8 cellular contexts compared by ENCODE assay signal in genomic region chr5:160119142-160119904, GRCh38. TPM values are rescaled to one million over a fixed set of nuclear protein-coding genes. Genes with fewer than 3 reads are reported as not detected.
DNase-seq lines count a peak whose midpoint lies in the region; TF ChIP-seq lines count a peak whose summit lies in the region.

Gene PWWP2A (minus strand): TSS chr5:160119450. CDS start chr5:160119388, 62 bp downstream.

- peak; percentile 100 for DNase-seq in GM04504 (ENCODE audit: low read depth)
- DNase-seq in HFF-Myc (ENCODE audit: extremely low read depth, low read depth), result peak; percentile 100
- DNase-seq in NAMALWA (ENCODE audit: low spot score), result peak; percentile 100
- peak; percentile 100 for DNase-seq in SK-N-DZ (ENCODE audit: low spot score)
- peak; percentile 99 for DNase-seq in activated naive CD4-positive, alpha-beta T cell treated with anti-CD3 and anti-CD28 coated beads for 36 hours
- DNase-seq in foreskin melanocyte, result peak; percentile 100

- peak within 1 kb of the TSS; percentile 57 to 90 (median 82) for H3K9ac ChIP-seq in subcutaneous abdominal adipose tissue (ENCODE audit: low read length in 5 of 5)

- H3K36me3 ChIP-seq in neuron (ENCODE audit: insufficient read depth, low read length) (peaks cover 28% of the 10 kb centered on the region), subcutaneous abdominal adipose tissue (ENCODE audit: control insufficient read depth in 5 of 5, insufficient read depth in 5 of 5, low read length in 5 of 5) (peaks cover 0 to 11% (median 0%) of the 10 kb centered on the region in 5 donors)

- H3K9me3 Mint-ChIP-seq in activated naive CD4-positive, alpha-beta T cell treated with anti-CD3 and anti-CD28 coated beads for 36 hours, result no peaks in the 10 kb centered on the region

- intact Hi-C loops in activated naive CD4-positive, alpha-beta T cell treated with anti-CD3 and anti-CD28 coated beads for 36 hours (cut with micrococcal nuclease), result loop anchor here (1.0 to 2.0 kb wide), 8 partner anchors 98 to 910 kb away; partner anchors contain the start of genes PTTG1, RNF145 and TTC1

- TF ChIP-seq CTCF in HFF-Myc (IDR thresholded peaks at IDR 0.05; ENCODE audit: low read depth, low read length, missing control alignments), result no peak

- peaks cover 18% of the 10 kb centered on the region for H3K36me3 Mint-ChIP-seq in activated naive CD4-positive, alpha-beta T cell treated with anti-CD3 and anti-CD28 coated beads for 36 hours (ENCODE audit: low read depth)

- peak within 1 kb of the TSS; percentile 87 for H3K27ac ChIP-seq in subcutaneous abdominal adipose tissue (ENCODE audit: low read depth, low read length)

- H3K27me3 ChIP-seq in neuron (ENCODE audit: insufficient read depth, low read length), result no peaks in the 10 kb centered on the region
- peaks cover 0 to 4% (median 0%) of the 10 kb centered on the region in 5 donors for H3K27me3 ChIP-seq in subcutaneous abdominal adipose tissue (ENCODE audit: control insufficient read depth in 5 of 5, insufficient read depth in 4 of 5, low read length in 5 of 5)

- H3K9me3 ChIP-seq in neuron (ENCODE audit: low read length) (no peaks in the 10 kb centered on the region), subcutaneous abdominal adipose tissue (ENCODE audit: control insufficient read depth in 5 of 5, low read length in 5 of 5) (no peaks in the 10 kb centered on the region)

- H3K4me3 Mint-ChIP-seq in activated naive CD4-positive, alpha-beta T cell treated with anti-CD3 and anti-CD28 coated beads for 36 hours, result peak within 1 kb of the TSS; percentile 97

- peak within 1 kb of the TSS; percentile 92 for H3K27ac Mint-ChIP-seq in activated naive CD4-positive, alpha-beta T cell treated with anti-CD3 and anti-CD28 coated beads for 36 hours

- peak within 1 kb of the TSS; percentile 87 for H2AFZ ChIP-seq in neuron (ENCODE audit: low read depth, low read length)

- H3K27me3 Mint-ChIP-seq in activated naive CD4-positive, alpha-beta T cell treated with anti-CD3 and anti-CD28 coated beads for 36 hours (ENCODE audit: low read depth), result no peaks in the 10 kb centered on the region

- H3K4me1 Mint-ChIP-seq in activated naive CD4-positive, alpha-beta T cell treated with anti-CD3 and anti-CD28 coated beads for 36 hours (ENCODE audit: low read depth), result peaks cover 13% of the 10 kb centered on the region

- CTCF ChIA-PET in activated naive CD4-positive, alpha-beta T cell treated with anti-CD3 and anti-CD28 coated beads for 36 hours (lab: Charles Lee), result interaction anchor here (0.8 kb wide), 1 partner anchor 38 kb away, joined by 3 read pairs; no protein-coding TSS in a partner anchor

- H3K4me1 ChIP-seq in neuron (ENCODE audit: insufficient read depth, low read length) (peaks cover 8% of the 10 kb centered on the region), subcutaneous abdominal adipose tissue (ENCODE audit: control insufficient read depth in 5 of 5, insufficient read depth in 5 of 5, low read length in 5 of 5) (peaks cover 5 to 14% (median 9%) of the 10 kb centered on the region in 5 donors)

- H3K4me3 ChIP-seq in HFF-Myc (replicated peaks; ENCODE audit: low read depth, low read length) (peak within 1 kb of the TSS; percentile 86), neuron (ENCODE audit: low read length) (peak within 1 kb of the TSS; percentile 100), subcutaneous abdominal adipose tissue (ENCODE audit: low read depth in 1 of 5, low read length in 5 of 5) (peak within 1 kb of the TSS; percentile 35 to 90 (median 85))

RNA-seq across cellular contexts. Expression of gene PWWP2A, which starts in this region (rescaled TPM):
- 29.7 and 38.6 TPM in 2 replicates for polyA plus RNA-seq in SK-N-DZ (2014; cell fraction: cytosol; rRNA removed)
- polyA plus RNA-seq in SK-N-DZ (2014; cell fraction: nucleus; rRNA removed), result 28.4 and 33.5 TPM in 2 replicates
- total RNA-seq in activated naive CD4-positive, alpha-beta T cell treated with anti-CD3 and anti-CD28 coated beads for 36 hours, result 10 to 100 TPM; 14.8 to 15.8 TPM

Comparison
In these comparisons a context has a peak if more than half of its experiments do, and no peak if none do; other contexts are left out.
1. Peak in every context shown above with its lines: DNase-seq, H3K4me3 ChIP-seq and H3K27ac ChIP-seq.